In the genomic region with DNA sequence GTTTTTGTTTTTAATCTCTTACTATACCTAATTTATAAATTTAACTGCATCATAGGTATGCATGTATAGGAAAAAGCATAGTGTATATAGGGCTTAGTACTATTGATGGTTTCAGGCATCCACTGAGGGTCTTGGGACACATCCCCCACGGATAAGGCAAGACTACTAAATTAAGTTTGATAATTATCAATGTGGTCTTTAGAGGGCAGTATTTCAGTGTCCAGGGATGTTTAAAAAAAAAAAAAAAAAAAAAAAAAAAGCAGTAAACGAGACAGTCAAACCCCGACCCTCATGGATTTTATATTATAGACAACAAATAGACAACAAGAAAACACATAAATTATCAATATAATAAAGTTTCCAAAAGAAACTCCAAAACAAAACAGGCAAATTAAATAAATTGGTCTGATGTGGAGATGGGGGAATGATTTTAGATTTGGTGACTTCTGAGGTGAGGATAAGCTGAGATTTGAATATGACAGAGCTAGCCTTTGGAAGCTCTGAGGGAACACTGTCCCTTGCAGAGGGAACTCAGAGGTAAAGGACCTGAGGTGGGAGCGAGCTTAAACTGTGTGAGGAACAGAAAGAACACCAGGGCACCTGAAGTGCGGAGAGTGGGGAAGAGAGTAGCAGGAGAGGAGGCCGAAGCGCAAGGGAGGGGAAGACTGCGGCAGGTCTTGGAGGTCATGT, we compare ENCODE assay signal across 13 cellular contexts. TPM values are rescaled to one million over a fixed set of nuclear protein-coding genes. Genes with fewer than 3 reads are reported as not detected.
A peak's percentile ranks its signal among the peaks of the same experiment; 100 is the strongest.
DNase-seq lines count a peak whose midpoint lies in the region; ATAC-seq, FAIRE-seq and TF ChIP-seq lines count a peak whose summit lies in the region.
"Had no signal": no experiment of that assay in that cellular context is flagged by ENCODE, and none has a peak within 500 bp of the region (broad histone marks: within the 10 kb centered on the region; RNA-seq: fewer than 3 reads in every experiment).

No MANE protein-coding gene starts in this region.

- no peaks in the 10 kb centered on the region for H3K27me3 ChIP-seq in pancreas

- WGBS in pancreas, 2 donors: 69 to 73% methylated on average over 8 of the region's 8 CpGs

- H3K4me1 ChIP-seq in pancreas: no peaks in the 10 kb centered on the region

- DNase-seq in EL (peak; percentile 16), RKO (ENCODE audit: low spot score) (peak; percentile 12), hepatic stellate cell (ENCODE audit: low spot score) (peak; percentile 11), anterior cingulate cortex (lab: John Stamatoyannopoulos, UW) (no peak), pancreas (no peak), AG08396 (ENCODE audit: low spot score) (no peak)
- DNase-seq: WERI-Rb-1 had no signal

- no peaks in the 10 kb centered on the region for H3K9me3 ChIP-seq in pancreas

- H3K36me3 ChIP-seq in pancreas: no peaks in the 10 kb centered on the region
- H3K36me3 ChIP-seq: WERI-Rb-1 had no signal

- H3K27ac ChIP-seq in 22Rv1 (no peak overlapping the region), pancreas (no peak overlapping the region)
- H3K27ac ChIP-seq: HL-60, WERI-Rb-1 had no signal

- ATAC-seq in GM21576 (IDR thresholded peaks at IDR 0.05; ENCODE audit: unreplicated experiment) (no peak), pancreas (no peak)
- ATAC-seq: stimulated activated memory B cell treated with anti-CD40 and anti-IgM and Interleukin-4, amounts not matched to agents 10 μg/mL and 1 μg/mL and 100 μg/mL, for 72 hours had no signal

- intact Hi-C loops in pancreas (cut with DNase I): no loop called here

- peak; percentile 71 for TF ChIP-seq CTCF in 22Rv1 (IDR thresholded peaks at IDR 0.05)
- peak in 1 of 4 donors; percentile 13 for TF ChIP-seq CTCF in pancreas (IDR thresholded peaks at IDR 0.05)

- no peak for FAIRE-seq in pancreas (lab: Jason Lieb, UNC)

- no peak overlapping the region for H3K4me3 ChIP-seq in pancreas

RNA-seq across cellular contexts. Expression of gene ACSM6, which starts 14.8 kb away (rescaled TPM):
- total RNA-seq in pancreas: 1 to 10 TPM in 5 of 6 donors, under 1 TPM in 1; 0.51 to 4.3 (median 1.8) TPM
- polyA plus RNA-seq in pancreas: 1 to 10 TPM in 1 of 2 donors, under 1 TPM in 1; 0.87 to 1.6 TPM
- total RNA-seq: Daoy, pulmonary artery endothelial cell had no signal

Comparison
In these comparisons a context has a peak if more than half of its experiments do, and no peak if none do; other contexts are left out.
1. DNase-seq: peak in EL (single experiment), RKO (single experiment) and hepatic stellate cell (single experiment); none in anterior cingulate cortex (0 of 58), pancreas (0 of 6) and AG08396 (single experiment).